In the genomic region with DNA sequence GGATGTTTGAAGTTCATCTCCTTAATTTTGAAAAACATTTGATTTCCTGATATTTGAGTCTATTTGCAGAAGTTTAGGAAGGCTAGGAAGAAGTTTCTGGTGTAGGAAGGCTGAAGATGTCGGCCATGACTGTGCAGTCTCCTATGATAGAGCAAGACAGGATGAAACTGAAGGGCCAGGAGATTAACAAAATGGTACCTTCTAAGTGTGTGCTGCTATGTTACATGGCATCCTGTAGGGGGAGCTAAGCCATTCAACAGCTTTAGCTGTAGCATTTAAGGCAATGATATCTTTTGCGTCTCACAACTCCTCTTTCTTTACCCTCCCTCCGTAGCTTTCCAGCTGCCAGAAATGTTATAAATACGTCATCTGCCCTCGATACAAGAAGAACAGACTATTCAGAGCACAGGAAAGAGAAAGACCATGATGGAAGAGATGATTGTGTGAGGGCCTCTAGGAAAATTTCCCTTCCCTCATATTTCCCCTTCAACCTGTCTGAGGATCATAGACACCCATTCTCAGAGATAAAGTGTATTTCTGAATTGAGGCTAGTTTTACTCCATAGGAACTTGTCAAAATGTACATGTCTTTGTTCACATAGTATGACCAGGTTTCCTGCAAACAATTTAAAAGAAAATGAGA, we compare ENCODE assay signal across 8 cellular contexts.
DNase-seq lines count a peak whose midpoint lies in the region; ATAC-seq and TF ChIP-seq lines count a peak whose summit lies in the region.

No MANE protein-coding gene starts in this region.

- H2BK12ac ChIP-seq in mesenchymal stem cell (ENCODE audit: low read length in 2 of 2) = no peak overlapping the region

- H2BK5ac ChIP-seq in mesenchymal stem cell (ENCODE audit: low read depth, low read length, poor library complexity, severe bottlenecking) = no peak overlapping the region

- intact Hi-C loops in CD14-positive monocyte (cut with micrococcal nuclease) = no loop called here

- H3K27me3 Mint-ChIP-seq in CD14-positive monocyte (ENCODE audit: low read depth in 3 of 3) = peaks cover 0 to 1% (median 0%) of the 10 kb centered on the region in 3 donors
- H3K27me3 Mint-ChIP-seq in mesothelial cell of epicardium (ENCODE audit: low read depth) = no peaks in the 10 kb centered on the region

- H3K4me2 ChIP-seq in mesenchymal stem cell (ENCODE audit: low read length, poor library complexity, severe bottlenecking) = no peak overlapping the region

- no peak overlapping the region for H3K14ac ChIP-seq in mesenchymal stem cell (ENCODE audit: low read length in 2 of 2)

- H3K23ac ChIP-seq in mesenchymal stem cell (ENCODE audit: low read length in 2 of 2) = no peak overlapping the region

- H3K36me3 Mint-ChIP-seq in CD14-positive monocyte = no peaks in the 10 kb centered on the region
- H3K36me3 Mint-ChIP-seq in mesothelial cell of epicardium = no peaks in the 10 kb centered on the region

- no peak overlapping the region for H3K27ac Mint-ChIP-seq in CD14-positive monocyte
- no peak overlapping the region for H3K27ac Mint-ChIP-seq in mesothelial cell of epicardium

- peak overlapping the region; percentile 53 for H3K9ac ChIP-seq in mesenchymal stem cell (ENCODE audit: low read length)

- peak; percentile 58 for ATAC-seq in GM21529 (IDR thresholded peaks at IDR 0.05; ENCODE audit: unreplicated experiment)
- no peak for ATAC-seq in GM18861 (IDR thresholded peaks at IDR 0.05; ENCODE audit: unreplicated experiment)
- ATAC-seq in GM19455 (IDR thresholded peaks at IDR 0.05; ENCODE audit: unreplicated experiment) = no peak

- H3K27me3 ChIP-seq in mesenchymal stem cell (ENCODE audit: control insufficient read depth in 1 of 2, insufficient read depth in 1 of 2, low read length in 2 of 2) = peaks cover 0 to 4% of the 10 kb centered on the region in 2 experiments

- no peak overlapping the region for H2BK120ac ChIP-seq in mesenchymal stem cell (ENCODE audit: low read depth, low read length)

- H2AK5ac ChIP-seq in mesenchymal stem cell (ENCODE audit: low read length, severe bottlenecking) = no peak overlapping the region

- H3K4me1 Mint-ChIP-seq in CD14-positive monocyte (peaks cover 5% of the 10 kb centered on the region), mesothelial cell of epicardium (peaks cover 21% of the 10 kb centered on the region)

- H2BK15ac ChIP-seq in mesenchymal stem cell (ENCODE audit: low read depth, poor library complexity, severe bottlenecking) = no peak overlapping the region

- no peaks in the 10 kb centered on the region for H3K4me1 ChIP-seq in mesenchymal stem cell (ENCODE audit: control insufficient read depth, insufficient read depth, low read depth, low read length)

- no peak overlapping the region for H4K8ac ChIP-seq in mesenchymal stem cell (ENCODE audit: low read length)

- H3K4me3 Mint-ChIP-seq in CD14-positive monocyte (no peak overlapping the region), mesothelial cell of epicardium (no peak overlapping the region)

- no peak overlapping the region for H3K4ac ChIP-seq in mesenchymal stem cell (ENCODE audit: low read depth in 1 of 2, low read length in 2 of 2)

- no peak for DNase-seq in CD14-positive monocyte (ENCODE audit: low spot score)
- DNase-seq in NCI-H526 (lab: John Stamatoyannopoulos, UW) = peak; percentile 45 to 85
- DNase-seq in cardiac fibroblast (ENCODE audit: low read depth in 2 of 2) = peak; percentile 55
- DNase-seq in mesenchymal stem cell = peak; percentile 29
- DNase-seq in mesothelial cell of epicardium (ENCODE audit: low spot score in 2 of 2, unreplicated experiment in 2 of 2) = no peak

- H3K36me3 ChIP-seq in mesenchymal stem cell (ENCODE audit: control insufficient read depth in 1 of 2, insufficient read depth in 2 of 2, low read depth in 1 of 2, low read length in 2 of 2) = no peaks in the 10 kb centered on the region

- H2AFZ ChIP-seq in mesenchymal stem cell (ENCODE audit: low read depth, low read length) = no peak overlapping the region

- no peak overlapping the region for H4K91ac ChIP-seq in mesenchymal stem cell (ENCODE audit: low read length)

- H3K4me3 ChIP-seq in cardiac fibroblast (replicated peaks in 1 of 2; ENCODE audit: low read depth in 2 of 2, low read length in 2 of 2) (no peak overlapping the region), mesenchymal stem cell (ENCODE audit: insufficient read depth in 1 of 2, low read depth in 1 of 2, low read length in 2 of 2) (no peak overlapping the region)

- 75% methylated on average over 4 of the region's 5 CpGs for WGBS in mesenchymal stem cell

- H3K9me3 Mint-ChIP-seq in CD14-positive monocyte (peaks cover 0 to 1% (median 0%) of the 10 kb centered on the region in 7 donors), mesothelial cell of epicardium (no peaks in the 10 kb centered on the region)

- H3K9me3 ChIP-seq in mesenchymal stem cell (ENCODE audit: control insufficient read depth, low read length) = no peaks in the 10 kb centered on the region

- H3K27ac ChIP-seq in mesenchymal stem cell (ENCODE audit: low read length, poor library complexity, severe bottlenecking) = no peak overlapping the region

- H3K18ac ChIP-seq in mesenchymal stem cell (ENCODE audit: low read depth in 1 of 2, low read length in 2 of 2) = no peak overlapping the region

- TF ChIP-seq CTCF in CD14-positive monocyte (IDR thresholded peaks at IDR 0.05) (peak; percentile 58), cardiac fibroblast (IDR thresholded peaks at IDR 0.05; ENCODE audit: low read depth, low read length) (peak; percentile 63), mesothelial cell of epicardium (IDR thresholded peaks at IDR 0.05; ENCODE audit: unreplicated experiment) (no peak)

- H3K79me1 ChIP-seq in mesenchymal stem cell (replicated peaks; ENCODE audit: low read length, poor library complexity, severe bottlenecking) = no peaks in the 10 kb centered on the region

Comparison
In these comparisons a context has a peak if more than half of its experiments do, and no peak if none do; other contexts are left out.
1. DNase-seq: peak in NCI-H526 (2 of 2), cardiac fibroblast (2 of 2) and mesenchymal stem cell (single experiment); none in CD14-positive monocyte (single experiment) and mesothelial cell of epicardium (0 of 2).